1 cellular context compared by ENCODE assay signal in the genomic region with DNA sequence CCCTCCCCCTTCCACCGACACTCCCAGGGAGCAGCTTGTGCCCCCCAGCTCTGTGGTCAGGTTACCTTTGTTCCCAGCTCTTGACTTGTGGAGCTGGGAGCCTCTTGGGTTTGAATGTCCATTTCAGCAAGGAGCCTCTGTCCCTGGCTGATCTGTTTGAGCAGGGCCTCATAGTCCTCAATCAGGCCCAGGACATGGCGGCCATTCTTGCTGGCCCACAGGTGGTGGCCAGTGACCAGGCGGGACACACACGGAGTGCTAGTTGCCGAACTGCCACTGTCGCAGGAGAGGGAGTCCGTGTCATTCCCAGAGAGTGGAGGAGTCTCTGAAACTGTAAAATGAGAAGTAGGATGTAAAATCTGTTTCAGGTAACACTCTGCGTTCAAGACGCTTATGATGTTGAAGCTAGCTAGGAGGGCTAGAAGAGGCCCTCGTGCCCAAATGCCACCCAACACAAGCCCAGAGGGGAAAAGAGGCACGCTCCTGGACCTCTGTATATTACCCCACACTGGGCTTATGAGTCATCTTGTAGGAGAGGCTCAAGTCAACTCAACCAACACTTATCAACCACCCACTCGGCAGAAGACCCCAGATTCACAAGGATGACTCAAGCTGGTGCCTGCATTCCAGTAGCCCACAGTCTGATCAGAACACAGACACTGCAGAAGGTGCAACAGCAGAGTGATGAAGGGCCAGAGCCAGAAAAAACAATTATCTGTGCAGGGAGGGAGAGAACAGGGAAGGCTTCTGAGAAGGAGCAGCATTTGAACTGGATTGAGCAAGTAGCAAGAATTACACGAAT.
TF ChIP-seq lines count a peak whose summit lies in the region.

No MANE protein-coding gene starts in this region.

TF ChIP-seq in K562, 482 proteins besides CTCF, POLR2A, EP300 and RAD21 (continued from another document):
- 0 out of 2 replicates have a peak, but pooled peaks have one; percentile 46 for TF ChIP-seq LCOR (CRISPR knock-in tag; IDR thresholded peaks at IDR 0.05)
- 0 out of 2 replicates have a peak, but pooled peaks have one; percentile 9 for TF ChIP-seq BCOR (IDR thresholded peaks at IDR 0.05)
- TF ChIP-seq CCNT2 (IDR thresholded peaks at IDR 0.05; ENCODE audit: borderline replicate concordance, extremely low read depth, insufficient read length, low read depth, low read length) = no peak
- TF ChIP-seq EHMT2 (IDR thresholded peaks at IDR 0.05) = peak; percentile 95
- TF ChIP-seq TCF3 (CRISPR knock-in tag; IDR thresholded peaks at IDR 0.05) = peak; percentile 48; the same call in 1 of the 2 replicates
- peak; percentile 28; the same call in 1 of the 2 replicates for TF ChIP-seq TEAD2 (tag; IDR thresholded peaks at IDR 0.05)
- peak in 1 of 2 experiments; percentile 76; a peak in 3 of 4 replicates for TF ChIP-seq TRIM24 (IDR thresholded peaks at IDR 0.05)
- TF ChIP-seq, protein P1, sequence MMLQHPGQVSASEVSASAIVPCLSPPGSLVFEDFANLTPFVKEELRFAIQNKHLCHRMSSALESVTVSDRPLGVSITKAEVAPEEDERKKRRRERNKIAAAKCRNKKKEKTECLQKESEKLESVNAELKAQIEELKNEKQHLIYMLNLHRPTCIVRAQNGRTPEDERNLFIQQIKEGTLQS (IDR thresholded peaks at IDR 0.05) = peak; percentile 98
- TF ChIP-seq, protein P1 (CRISPR knock-in tag; conservative IDR thresholded peaks at IDR 0.05) = peak; percentile 79; the same call in 1 of the 2 replicates
- TF ChIP-seq FOSL1 (tag; conservative IDR thresholded peaks at IDR 0.05) = peak; percentile 94
- TF ChIP-seq, protein P2, sequence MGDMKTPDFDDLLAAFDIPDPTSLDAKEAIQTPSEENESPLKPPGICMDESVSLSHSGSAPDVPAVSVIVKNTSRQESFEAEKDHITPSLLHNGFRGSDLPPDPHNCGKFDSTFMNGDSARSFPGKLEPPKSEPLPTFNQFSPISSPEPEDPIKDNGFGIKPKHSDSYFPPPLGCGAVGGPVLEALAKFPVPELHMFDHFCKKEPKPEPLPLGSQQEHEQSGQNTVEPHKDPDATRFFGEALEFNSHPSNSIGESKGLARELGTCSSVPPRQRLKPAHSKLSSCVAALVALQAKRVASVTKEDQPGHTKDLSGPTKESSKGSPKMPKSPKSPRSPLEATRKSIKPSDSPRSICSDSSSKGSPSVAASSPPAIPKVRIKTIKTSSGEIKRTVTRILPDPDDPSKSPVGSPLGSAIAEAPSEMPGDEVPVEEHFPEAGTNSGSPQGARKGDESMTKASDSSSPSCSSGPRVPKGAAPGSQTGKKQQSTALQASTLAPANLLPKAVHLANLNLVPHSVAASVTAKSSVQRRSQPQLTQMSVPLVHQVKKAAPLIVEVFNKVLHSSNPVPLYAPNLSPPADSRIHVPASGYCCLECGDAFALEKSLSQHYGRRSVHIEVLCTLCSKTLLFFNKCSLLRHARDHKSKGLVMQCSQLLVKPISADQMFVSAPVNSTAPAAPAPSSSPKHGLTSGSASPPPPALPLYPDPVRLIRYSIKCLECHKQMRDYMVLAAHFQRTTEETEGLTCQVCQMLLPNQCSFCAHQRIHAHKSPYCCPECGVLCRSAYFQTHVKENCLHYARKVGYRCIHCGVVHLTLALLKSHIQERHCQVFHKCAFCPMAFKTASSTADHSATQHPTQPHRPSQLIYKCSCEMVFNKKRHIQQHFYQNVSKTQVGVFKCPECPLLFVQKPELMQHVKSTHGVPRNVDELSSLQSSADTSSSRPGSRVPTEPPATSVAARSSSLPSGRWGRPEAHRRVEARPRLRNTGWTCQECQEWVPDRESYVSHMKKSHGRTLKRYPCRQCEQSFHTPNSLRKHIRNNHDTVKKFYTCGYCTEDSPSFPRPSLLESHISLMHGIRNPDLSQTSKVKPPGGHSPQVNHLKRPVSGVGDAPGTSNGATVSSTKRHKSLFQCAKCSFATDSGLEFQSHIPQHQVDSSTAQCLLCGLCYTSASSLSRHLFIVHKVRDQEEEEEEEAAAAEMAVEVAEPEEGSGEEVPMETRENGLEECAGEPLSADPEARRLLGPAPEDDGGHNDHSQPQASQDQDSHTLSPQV (IDR thresholded peaks at IDR 0.05) = peak; percentile 89; the same call in 1 of the 2 replicates
- peak; percentile 90; the same call in 1 of the 2 replicates for TF ChIP-seq NFE2L1 (tag; IDR thresholded peaks at IDR 0.05; ENCODE audit: borderline replicate concordance, low read depth)
- peak in 1 of 2 experiments; percentile 55; a peak in 1 of 3 replicates for TF ChIP-seq CBX3 (IDR thresholded peaks at IDR 0.05; ENCODE audit: borderline replicate concordance in 1 of 2, low read length in 2 of 2)
- peak in 1 of 2 experiments; percentile 70; a peak in 1 of 4 replicates for TF ChIP-seq ARNT (IDR thresholded peaks at IDR 0.05)
- TF ChIP-seq, protein P3, sequence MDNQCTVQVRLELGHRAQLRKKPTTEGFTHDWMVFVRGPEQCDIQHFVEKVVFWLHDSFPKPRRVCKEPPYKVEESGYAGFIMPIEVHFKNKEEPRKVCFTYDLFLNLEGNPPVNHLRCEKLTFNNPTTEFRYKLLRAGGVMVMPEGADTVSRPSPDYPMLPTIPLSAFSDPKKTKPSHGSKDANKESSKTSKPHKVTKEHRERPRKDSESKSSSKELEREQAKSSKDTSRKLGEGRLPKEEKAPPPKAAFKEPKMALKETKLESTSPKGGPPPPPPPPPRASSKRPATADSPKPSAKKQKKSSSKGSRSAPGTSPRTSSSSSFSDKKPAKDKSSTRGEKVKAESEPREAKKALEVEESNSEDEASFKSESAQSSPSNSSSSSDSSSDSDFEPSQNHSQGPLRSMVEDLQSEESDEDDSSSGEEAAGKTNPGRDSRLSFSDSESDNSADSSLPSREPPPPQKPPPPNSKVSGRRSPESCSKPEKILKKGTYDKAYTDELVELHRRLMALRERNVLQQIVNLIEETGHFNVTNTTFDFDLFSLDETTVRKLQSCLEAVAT (IDR thresholded peaks at IDR 0.05) = peak in 1 of 2 experiments; percentile 54; a peak in 2 of 4 replicates
- TF ChIP-seq FOS (IDR thresholded peaks at IDR 0.05; ENCODE audit: extremely low read depth, insufficient read length) = peak; percentile 44
- no peak for TF ChIP-seq ZNF3 (CRISPR knock-in tag; IDR thresholded peaks at IDR 0.05)
- TF ChIP-seq, protein P4, sequence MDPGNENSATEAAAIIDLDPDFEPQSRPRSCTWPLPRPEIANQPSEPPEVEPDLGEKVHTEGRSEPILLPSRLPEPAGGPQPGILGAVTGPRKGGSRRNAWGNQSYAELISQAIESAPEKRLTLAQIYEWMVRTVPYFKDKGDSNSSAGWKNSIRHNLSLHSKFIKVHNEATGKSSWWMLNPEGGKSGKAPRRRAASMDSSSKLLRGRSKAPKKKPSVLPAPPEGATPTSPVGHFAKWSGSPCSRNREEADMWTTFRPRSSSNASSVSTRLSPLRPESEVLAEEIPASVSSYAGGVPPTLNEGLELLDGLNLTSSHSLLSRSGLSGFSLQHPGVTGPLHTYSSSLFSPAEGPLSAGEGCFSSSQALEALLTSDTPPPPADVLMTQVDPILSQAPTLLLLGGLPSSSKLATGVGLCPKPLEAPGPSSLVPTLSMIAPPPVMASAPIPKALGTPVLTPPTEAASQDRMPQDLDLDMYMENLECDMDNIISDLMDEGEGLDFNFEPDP (CRISPR knock-in tag; IDR thresholded peaks at IDR 0.05) = 0 out of 2 replicates have a peak, but pooled peaks have one; percentile 6
- peak; percentile 23; the same call in 1 of the 2 replicates for TF ChIP-seq TOE1 (IDR thresholded peaks at IDR 0.05; ENCODE audit: borderline replicate concordance)
- no peak for TF ChIP-seq TOE1 (CRISPR knock-in tag; IDR thresholded peaks at IDR 0.05; ENCODE audit: borderline replicate concordance, low read depth)
